18 cellular contexts compared by ENCODE assay signal in the genomic region with DNA sequence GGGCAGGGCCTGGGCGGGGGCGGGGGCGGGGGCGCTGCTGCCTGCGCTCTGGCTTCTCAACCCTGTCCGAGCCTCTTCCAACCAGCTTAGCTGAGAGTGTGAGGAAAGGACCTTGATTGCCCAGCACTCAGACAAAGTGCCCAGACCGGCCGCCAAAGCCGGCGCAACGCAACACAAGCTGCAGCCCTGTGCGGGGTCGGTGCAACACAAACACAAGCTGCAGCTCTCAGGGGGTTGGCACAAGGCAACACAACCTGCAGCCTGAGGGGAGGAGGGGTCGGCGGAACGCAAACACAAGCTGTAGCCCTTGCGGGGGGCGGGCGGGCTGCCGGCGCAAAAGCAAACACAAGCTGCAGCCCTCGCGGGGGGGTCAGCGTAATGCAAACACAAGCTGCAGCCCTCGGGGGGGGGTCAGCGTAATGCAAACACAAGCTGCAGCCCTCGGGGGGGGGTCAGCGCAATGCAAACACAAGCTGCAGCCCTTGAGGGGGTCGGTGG. TPM values are rescaled to one million over a fixed set of nuclear protein-coding genes. Genes with fewer than 3 reads are reported as not detected.
DNase-seq lines count a peak whose midpoint lies in the region; ATAC-seq and TF ChIP-seq lines count a peak whose summit lies in the region.
"Had no signal": no experiment of that assay in that cellular context is flagged by ENCODE, and none has a peak within 500 bp of the region (broad histone marks: within the 10 kb centered on the region; RNA-seq: fewer than 3 reads in every experiment).

No MANE protein-coding gene starts in this region.

- H3K4me3 Mint-ChIP-seq in nephron progenitor cell, result peak overlapping the region; percentile 38
- H3K4me3 Mint-ChIP-seq in activated naive CD4-positive, alpha-beta T cell treated with anti-CD3 and anti-CD28 coated beads for 36 hours, result no peak overlapping the region
- H3K4me3 Mint-ChIP-seq: activated CD4-positive, alpha-beta memory T cell treated with anti-CD3 and anti-CD28 coated beads, Interleukin-2, amount 10 ng/mL, durations not matched to agents 7 days and 5 days; naive thymus-derived CD8-positive, alpha-beta T cell had no signal

- no peak overlapping the region for H3K27ac Mint-ChIP-seq in nephron progenitor cell
- no peak overlapping the region for H3K27ac Mint-ChIP-seq in activated naive CD4-positive, alpha-beta T cell treated with anti-CD3 and anti-CD28 coated beads for 36 hours
- H3K27ac Mint-ChIP-seq: activated CD4-positive, alpha-beta memory T cell treated with anti-CD3 and anti-CD28 coated beads, Interleukin-2, amount 10 ng/mL, durations not matched to agents 7 days and 5 days; activated T-helper 2 cell treated with anti-CD3 and anti-CD28 coated beads, Interferon-gamma antibody, Interleukin-2, Interleukin-4, amounts not matched to agents 10 μg/mL and 5 μg/mL and 100 μg/mL, durations not matched to agents 14 hours and 24 hours and 36 hours had no signal

- no peaks in the 10 kb centered on the region for H4K20me1 ChIP-seq in DOHH2 (ENCODE audit: control insufficient read depth, insufficient read depth, low read depth, low read length)

- POLR2A ChIA-PET in HEK293T (lab: Yijun Ruan, JAX), result interaction anchor here (0.6 kb wide), 1 partner anchor 114 kb away, joined by 4 read pairs; no protein-coding TSS in a partner anchor

- no peaks in the 10 kb centered on the region for H3K9me3 Mint-ChIP-seq in nephron progenitor cell
- no peaks in the 10 kb centered on the region for H3K9me3 Mint-ChIP-seq in activated naive CD4-positive, alpha-beta T cell treated with anti-CD3 and anti-CD28 coated beads for 36 hours
- H3K9me3 Mint-ChIP-seq: activated CD4-positive, alpha-beta memory T cell treated with anti-CD3 and anti-CD28 coated beads, Interleukin-2, amount 10 ng/mL, durations not matched to agents 7 days and 5 days; activated T-helper 2 cell treated with anti-CD3 and anti-CD28 coated beads, Interferon-gamma antibody, Interleukin-2, Interleukin-4, amounts not matched to agents 10 μg/mL and 5 μg/mL and 100 μg/mL, durations not matched to agents 14 hours and 24 hours and 36 hours; naive thymus-derived CD8-positive, alpha-beta T cell had no signal

- H3K27ac ChIP-seq in DOHH2 (ENCODE audit: low read depth, low read length) (peak overlapping the region; percentile 100), aorta (ENCODE audit: low read depth in 1 of 2, low read length in 2 of 2) (no peak overlapping the region)
- H3K27ac ChIP-seq: C4-2B, left ventricle myocardium inferior, right atrium auricular region, SJCRH30 had no signal

- H3F3A ChIP-seq in DOHH2 (ENCODE audit: control insufficient read depth, insufficient read depth), result peaks cover 27% of the 10 kb centered on the region

- WGBS in aorta, 2 donors, result 71 to 73% methylated on average over 27 to 29 of the region's 29 CpGs

- intact Hi-C loops in aorta (cut with DNase I), result no loop called here
- intact Hi-C loops in activated naive CD4-positive, alpha-beta T cell treated with anti-CD3 and anti-CD28 coated beads for 36 hours (cut with micrococcal nuclease), result no loop called here

- TF ChIP-seq CTCF in DOHH2 (IDR thresholded peaks at IDR 0.05; ENCODE audit: low read depth, low read length, poor library complexity, severe bottlenecking), result no peak
- no peak for TF ChIP-seq CTCF in nephron progenitor cell (IDR thresholded peaks at IDR 0.05)

- CTCF ChIA-PET in HEK293T (lab: Yijun Ruan, JAX), result interaction anchor here (0.7 kb wide), 1 partner anchor 317 kb away, joined by 3 read pairs; no protein-coding TSS in a partner anchor
- CTCF ChIA-PET in activated naive CD4-positive, alpha-beta T cell treated with anti-CD3 and anti-CD28 coated beads for 36 hours (lab: Charles Lee), result interaction anchor here (0.6 kb wide), 1 partner anchor 88 kb away, joined by 3 read pairs; no protein-coding TSS in a partner anchor

- H3K9me3 ChIP-seq in DOHH2 (ENCODE audit: control insufficient read depth, insufficient read depth, low read length), result no peaks in the 10 kb centered on the region
- no peaks in the 10 kb centered on the region for H3K9me3 ChIP-seq in aorta (ENCODE audit: control insufficient read depth, low read length)
- H3K9me3 ChIP-seq: left ventricle myocardium inferior, right atrium auricular region, SJCRH30 had no signal

- H3K4me2 ChIP-seq in DOHH2 (ENCODE audit: low read length), result no peak overlapping the region

- no peaks in the 10 kb centered on the region for H3K9me2 ChIP-seq in DOHH2 (replicated peaks; ENCODE audit: control insufficient read depth, low read length)

- H3K36me3 Mint-ChIP-seq in nephron progenitor cell (ENCODE audit: low read depth), result peaks cover 20% of the 10 kb centered on the region
- peaks cover 29% of the 10 kb centered on the region for H3K36me3 Mint-ChIP-seq in activated naive CD4-positive, alpha-beta T cell treated with anti-CD3 and anti-CD28 coated beads for 36 hours (ENCODE audit: low read depth)

- peak; percentile 20 for DNase-seq in NCI-H1694 treated with DMSO at 0.1 percent for 48 hours (lab: John Stamatoyannopoulos, UW)
- peak; percentile 33 for DNase-seq in astrocyte of the hippocampus (ENCODE audit: low read depth, low spot score)
- DNase-seq in nephron progenitor cell, result no peak
- no peak for DNase-seq in HEK293T (ENCODE audit: extremely low spot score)
- DNase-seq in NCI-H1436 (lab: John Stamatoyannopoulos, UW), result no peak
- DNase-seq in aorta, result no peak
- no peak for DNase-seq in activated naive CD4-positive, alpha-beta T cell treated with anti-CD3 and anti-CD28 coated beads for 36 hours
- DNase-seq: activated CD4-positive, alpha-beta memory T cell treated with anti-CD3 and anti-CD28 coated beads, Interleukin-2, amount 10 ng/mL, durations not matched to agents 7 days and 5 days; effector CD4-positive, alpha-beta T cell; left ventricle myocardium inferior; MM.1S; naive thymus-derived CD8-positive, alpha-beta T cell; stimulated activated CD4-positive, alpha-beta T cell treated with anti-CD3 and anti-CD28 coated beads, Interleukin-2, amount 100 ng/mL, for 24 hours had no signal

- peaks cover 82% of the 10 kb centered on the region for H3K4me1 ChIP-seq in DOHH2 (ENCODE audit: control insufficient read depth, low read length)
- no peaks in the 10 kb centered on the region for H3K4me1 ChIP-seq in aorta (ENCODE audit: control insufficient read depth in 1 of 2, insufficient read depth in 2 of 2, low read length in 2 of 2)
- H3K4me1 ChIP-seq: right atrium auricular region, SJCRH30 had no signal

- H3K79me2 ChIP-seq in DOHH2 (ENCODE audit: control insufficient read depth, low read length), result peaks cover 69% of the 10 kb centered on the region

- ATAC-seq in aorta (ENCODE audit: low FRiP score), result no peak
- ATAC-seq: naive thymus-derived CD8-positive, alpha-beta T cell had no signal

- peaks cover 48% of the 10 kb centered on the region for H3K4me1 Mint-ChIP-seq in nephron progenitor cell
- H3K4me1 Mint-ChIP-seq in activated naive CD4-positive, alpha-beta T cell treated with anti-CD3 and anti-CD28 coated beads for 36 hours (ENCODE audit: low read depth), result peaks cover 33% of the 10 kb centered on the region

- H3K27me3 Mint-ChIP-seq in nephron progenitor cell (ENCODE audit: low read depth, poor library complexity), result peaks cover 3% of the 10 kb centered on the region
- H3K27me3 Mint-ChIP-seq in activated naive CD4-positive, alpha-beta T cell treated with anti-CD3 and anti-CD28 coated beads for 36 hours (ENCODE audit: low read depth), result no peaks in the 10 kb centered on the region
- H3K27me3 Mint-ChIP-seq: activated CD4-positive, alpha-beta memory T cell treated with anti-CD3 and anti-CD28 coated beads, Interleukin-2, amount 10 ng/mL, durations not matched to agents 7 days and 5 days; naive thymus-derived CD8-positive, alpha-beta T cell had no signal

- H3K27me3 ChIP-seq in DOHH2 (ENCODE audit: control insufficient read depth, low read length) (no peaks in the 10 kb centered on the region), aorta (ENCODE audit: control insufficient read depth in 1 of 2, insufficient read depth in 2 of 2, low read length in 1 of 2) (no peaks in the 10 kb centered on the region)
- H3K27me3 ChIP-seq: right atrium auricular region, SJCRH30 had no signal

- no peak overlapping the region for H3K4me3 ChIP-seq in DOHH2 (ENCODE audit: low read length)
- no peak overlapping the region for H3K4me3 ChIP-seq in aorta (ENCODE audit: low read length in 2 of 2)
- H3K4me3 ChIP-seq: left ventricle myocardium inferior, right atrium auricular region, SJCRH30 had no signal

- peaks cover 94% of the 10 kb centered on the region for H3K36me3 ChIP-seq in DOHH2 (ENCODE audit: control insufficient read depth, low read length)
- peaks cover 0 to 4% of the 10 kb centered on the region in 2 donors for H3K36me3 ChIP-seq in aorta (ENCODE audit: control insufficient read depth in 1 of 2, insufficient read depth in 2 of 2, low read length in 1 of 2)
- H3K36me3 ChIP-seq: SJCRH30 had no signal

TF ChIP-seq in HEK293T, 16 proteins besides CTCF, POLR2A, EP300 and RAD21:
- TF ChIP-seq HDGF (IDR thresholded peaks at IDR 0.05; ENCODE audit: borderline replicate concordance), result no peak
TF ChIP-seq in HEK293T: peak in this region for 0.

RNA-seq across cellular contexts. Expression of a gene that starts 60.0 kb away (rescaled TPM):
- total RNA-seq in aorta, result 10 to 100 TPM; 33.3 to 39.0 TPM
- 10 to 100 TPM; 12.0 to 52.3 TPM for polyA plus RNA-seq in aorta
- total RNA-seq in activated naive CD4-positive, alpha-beta T cell treated with anti-CD3 and anti-CD28 coated beads for 36 hours, result 10 to 100 TPM; 56.2 to 62.4 TPM

Comparison
In these comparisons a context has a peak if more than half of its experiments do, and no peak if none do; other contexts are left out.
1. DNase-seq: peak in NCI-H1694 treated with DMSO at 0.1 percent for 48 hours (single experiment) and astrocyte of the hippocampus (single experiment); none in nephron progenitor cell (single experiment), HEK293T (single experiment), NCI-H1436 (single experiment), aorta (0 of 2) and activated naive CD4-positive, alpha-beta T cell treated with anti-CD3 and anti-CD28 coated beads for 36 hours (single experiment).